In the genomic region with DNA sequence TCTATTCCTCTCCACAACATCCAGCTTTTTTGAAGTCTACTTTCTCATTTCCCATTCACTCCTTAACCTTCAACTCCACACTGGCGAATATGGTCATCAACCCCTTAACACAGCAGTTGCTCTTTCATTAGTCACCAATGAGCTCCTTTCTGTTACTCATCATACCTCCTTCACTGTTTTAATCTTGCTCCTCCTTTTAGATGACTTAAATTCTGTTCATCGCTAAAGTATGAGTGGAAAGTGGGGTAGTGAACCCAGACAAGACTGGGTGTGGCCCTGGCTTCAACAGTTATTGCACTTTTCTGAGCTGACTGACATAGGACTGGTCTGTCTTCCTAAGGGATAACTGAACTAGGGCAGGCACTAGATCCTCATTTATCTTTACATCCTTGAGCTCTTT, we compare ENCODE assay signal across 12 cellular contexts. TPM values are rescaled to one million over a fixed set of nuclear protein-coding genes. Genes with fewer than 3 reads are reported as not detected.
DNase-seq lines count a peak whose midpoint lies in the region; TF ChIP-seq lines count a peak whose summit lies in the region.
"Had no signal": no experiment of that assay in that cellular context is flagged by ENCODE, and none has a peak within 500 bp of the region (broad histone marks: within the 10 kb centered on the region; RNA-seq: fewer than 3 reads in every experiment).

No MANE protein-coding gene starts in this region.

- H3K27ac Mint-ChIP-seq in nephron progenitor cell = no peak overlapping the region
- H3K27ac Mint-ChIP-seq: activated CD4-positive, alpha-beta T cell treated with anti-CD3 and anti-CD28 coated beads, Interleukin-2, amount 10 ng/mL, durations not matched to agents 24 days and 14 days had no signal

- peaks cover 18% of the 10 kb centered on the region for H3K9me3 Mint-ChIP-seq in nephron progenitor cell
- H3K9me3 Mint-ChIP-seq: activated CD4-positive, alpha-beta T cell treated with anti-CD3 and anti-CD28 coated beads, Interleukin-2, amount 10 ng/mL, durations not matched to agents 24 days and 14 days had no signal

- no peak overlapping the region for H3K4me3 ChIP-seq in HEK293 (ENCODE audit: low read depth, low read length)
- no peak overlapping the region for H3K4me3 ChIP-seq in kidney epithelial cell (ENCODE audit: low read depth, low read length)
- H3K4me3 ChIP-seq: ascending aorta had no signal

- H3K4me3 Mint-ChIP-seq in nephron progenitor cell = no peak overlapping the region
- H3K4me3 Mint-ChIP-seq: activated CD4-positive, alpha-beta T cell treated with anti-CD3 and anti-CD28 coated beads, Interleukin-2, amount 10 ng/mL, durations not matched to agents 24 days and 14 days had no signal

- H3K27ac ChIP-seq in HEK293 (ENCODE audit: extremely low read depth, low read depth, low read length) = no peak overlapping the region
- H3K27ac ChIP-seq: ascending aorta had no signal

- H3K4me1 ChIP-seq in HEK293 (ENCODE audit: control insufficient read depth, insufficient read depth, low read length) = no peaks in the 10 kb centered on the region

- DNase-seq in AG08395 (ENCODE audit: low spot score) (peak; percentile 85), amniotic epithelial cell (ENCODE audit: low read depth) (peak; percentile 93), kidney epithelial cell (ENCODE audit: low read depth) (peak; percentile 79), NCI-H2171 treated with DMSO at 0.1 percent for 48 hours (lab: John Stamatoyannopoulos, UW) (no peak), NCI-H146 (lab: John Stamatoyannopoulos, UW) (no peak), nephron progenitor cell (no peak), islet precursor cell (no peak)
- DNase-seq: activated CD4-positive, alpha-beta T cell treated with anti-CD3 and anti-CD28 coated beads, Interleukin-2, amount 10 ng/mL, durations not matched to agents 24 days and 14 days; right cardiac atrium; SIG-M5 had no signal

- no peaks in the 10 kb centered on the region for H3K27me3 Mint-ChIP-seq in nephron progenitor cell (ENCODE audit: low read depth, poor library complexity)
- H3K27me3 Mint-ChIP-seq: activated CD4-positive, alpha-beta T cell treated with anti-CD3 and anti-CD28 coated beads, Interleukin-2, amount 10 ng/mL, durations not matched to agents 24 days and 14 days had no signal

- H3K9me3 ChIP-seq in HEK293 (ENCODE audit: control insufficient read depth, insufficient read depth, low read depth, low read length) = no peaks in the 10 kb centered on the region
- H3K9me3 ChIP-seq: ascending aorta had no signal

- H3K4me1 Mint-ChIP-seq in nephron progenitor cell = no peaks in the 10 kb centered on the region

- no peaks in the 10 kb centered on the region; a peak in 1 of 3 replicates for H3K36me3 ChIP-seq in HEK293 (ENCODE audit: control insufficient read depth in 2 of 2, insufficient read depth in 1 of 2, low read length in 2 of 2)
- no peaks in the 10 kb centered on the region for H3K36me3 ChIP-seq in kidney epithelial cell (ENCODE audit: control insufficient read depth, insufficient read depth, low read length)
- H3K36me3 ChIP-seq: ascending aorta had no signal

- H3K27me3 ChIP-seq in kidney epithelial cell (ENCODE audit: control insufficient read depth, insufficient read depth, low read length) = no peaks in the 10 kb centered on the region
- H3K27me3 ChIP-seq: ascending aorta had no signal

- no peak for TF ChIP-seq CTCF in HEK293 (tag by site-specific recombination; IDR thresholded peaks at IDR 0.05)
- TF ChIP-seq CTCF in kidney epithelial cell (IDR thresholded peaks at IDR 0.05; ENCODE audit: insufficient read depth, low read length, poor library complexity, severe bottlenecking) = no peak
- no peak for TF ChIP-seq CTCF in nephron progenitor cell (IDR thresholded peaks at IDR 0.05)

- CTCF ChIA-PET in HEK293 (lab: Yijun Ruan, JAX) = interaction anchor here (0.8 kb wide), 1 partner anchor 49 kb away, joined by 3 read pairs; no protein-coding TSS in a partner anchor

- H3K36me3 Mint-ChIP-seq in nephron progenitor cell (ENCODE audit: low read depth) = peaks cover 42% of the 10 kb centered on the region

- POLR2A ChIA-PET in HEK293 (lab: Yijun Ruan, JAX) = no interaction called here

TF ChIP-seq in HEK293, 187 proteins besides CTCF, POLR2A, EP300 and RAD21:
- TF ChIP-seq PRDM1 (tag by site-specific recombination; IDR thresholded peaks at IDR 0.05) = peak; percentile 75
- TF ChIP-seq ZNF677 (tag by site-specific recombination; IDR thresholded peaks at IDR 0.05) = 0 out of 2 replicates have a peak, but pooled peaks have one; percentile 56
- no peak for TF ChIP-seq KLF1 (tag by site-specific recombination; IDR thresholded peaks at IDR 0.05)
- no peak for TF ChIP-seq ZNF768 (tag by site-specific recombination; IDR thresholded peaks at IDR 0.05)
- no peak for TF ChIP-seq EGR2 (tag by site-specific recombination; IDR thresholded peaks at IDR 0.05; ENCODE audit: low read depth)

RNA-seq across cellular contexts. Expression of a gene that starts 51.3 kb away (rescaled TPM):
- 12.1 and 13.1 TPM in 2 replicates for total RNA-seq in kidney epithelial cell

Comparison
In these comparisons a context has a peak if more than half of its experiments do, and no peak if none do; other contexts are left out.
1. DNase-seq: peak in AG08395 (single experiment), amniotic epithelial cell (single experiment) and kidney epithelial cell (single experiment); none in NCI-H2171 treated with DMSO at 0.1 percent for 48 hours (single experiment), NCI-H146 (single experiment), nephron progenitor cell (single experiment) and islet precursor cell (single experiment).